ENCODE assay signal across 8 cellular contexts in genomic region chr3:127672429-127673190, GRCh38.
DNase-seq lines count a peak whose midpoint lies in the region; ATAC-seq and TF ChIP-seq lines count a peak whose summit lies in the region.

TSS of gene ABTB1 (plus strand) at chr3:127672952. CDS start at chr3:127673026, 74 bp downstream.

- peak; percentile 72 for DNase-seq in NCI-H345 (lab: John Stamatoyannopoulos, UW)
- DNase-seq in activated CD4-positive, alpha-beta T cell treated with anti-CD3 and anti-CD28 coated beads for 1 hour = peak; percentile 77
- peak; percentile 71 for DNase-seq in cerebellar cortex (ENCODE audit: low spot score)
- peak; percentile 80 for DNase-seq in kidney tubule cell (ENCODE audit: low spot score)
- DNase-seq in stimulated activated CD4-positive, alpha-beta T cell treated with anti-CD3 and anti-CD28 coated beads, Interleukin-1b, Interleukin-23, amount 100 ng/mL, for 4 hours (ENCODE audit: low read depth in 2 of 2) = peak; percentile 76 to 90

- ATAC-seq in GM18520 (IDR thresholded peaks at IDR 0.05; ENCODE audit: unreplicated experiment) = peak; percentile 30
- ATAC-seq in HG03066 (IDR thresholded peaks at IDR 0.05; ENCODE audit: low read depth, unreplicated experiment) = peak; percentile 68

- no peak for TF ChIP-seq CTCF in 22Rv1 (IDR thresholded peaks at IDR 0.05)

- peak within 1 kb of the TSS; percentile 73 for H3K27ac ChIP-seq in 22Rv1

Comparison
In these comparisons a context has a peak if more than half of its experiments do, and no peak if none do; other contexts are left out.
1. Peak in every context shown above with its lines: DNase-seq, ATAC-seq and H3K27ac ChIP-seq.